In genomic region chr7:132333301-132333700, GRCh38 we compare ENCODE assay signal across 15 cellular contexts.
"Had no signal": no experiment of that assay in that cellular context is flagged by ENCODE, and none has a peak within 500 bp of the region (broad histone marks: within the 10 kb centered on the region; RNA-seq: fewer than 3 reads in every experiment).

No MANE protein-coding gene starts in this region.

- H3K9me3 ChIP-seq: mucosa of descending colon, pancreas, spleen, testis, upper lobe of left lung had no signal

- H3K27me3 ChIP-seq: pancreas, testis, upper lobe of left lung had no signal

- H3K27ac ChIP-seq: dorsolateral prefrontal cortex, pancreas, spleen, testis, upper lobe of left lung had no signal

- H3K4me1 ChIP-seq: pancreas, spleen, testis, upper lobe of left lung had no signal

- H3K27me3 Mint-ChIP-seq: stimulated activated memory B cell treated with anti-CD40 and anti-IgM and Interleukin-4, amounts not matched to agents 10 μg/mL and 1 μg/mL and 100 μg/mL, for 72 hours had no signal

- H3K9me3 Mint-ChIP-seq: naive B cell; stimulated activated memory B cell treated with anti-CD40 and anti-IgM and Interleukin-4, amounts not matched to agents 10 μg/mL and 1 μg/mL and 100 μg/mL, for 72 hours; T-cell; WTC11 had no signal

- H3K36me3 Mint-ChIP-seq: activated naive CD8-positive, alpha-beta T cell; naive B cell; stimulated activated memory B cell treated with anti-CD40 and anti-IgM and Interleukin-4, amounts not matched to agents 10 μg/mL and 1 μg/mL and 100 μg/mL, for 72 hours; T-cell; WTC11 had no signal

- H3K4me1 Mint-ChIP-seq: activated CD4-positive, alpha-beta T cell treated with anti-CD3 and anti-CD28 coated beads for 36 hours; naive B cell; stimulated activated memory B cell treated with anti-CD40 and anti-IgM and Interleukin-4, amounts not matched to agents 10 μg/mL and 1 μg/mL and 100 μg/mL, for 72 hours; T-cell had no signal

- H3K4me3 ChIP-seq: dorsolateral prefrontal cortex, mucosa of descending colon, pancreas, spleen, testis, upper lobe of left lung had no signal

- H3K4me3 Mint-ChIP-seq: activated CD4-positive, alpha-beta T cell treated with anti-CD3 and anti-CD28 coated beads for 36 hours; activated naive CD8-positive, alpha-beta T cell; naive B cell; stimulated activated memory B cell treated with anti-CD40 and anti-IgM and Interleukin-4, amounts not matched to agents 10 μg/mL and 1 μg/mL and 100 μg/mL, for 72 hours; T-cell; WTC11 had no signal

- DNase-seq: activated CD4-positive, alpha-beta T cell treated with anti-CD3 and anti-CD28 coated beads for 36 hours; activated CD4-positive, alpha-beta T cell treated with anti-CD3 and anti-CD28 coated beads, Interleukin-2, amount 50 U/mL, for 48 hours; mesenchymal stem cell; mucosa of descending colon; naive B cell; pancreas; spleen; stimulated activated CD4-positive, alpha-beta T cell treated with anti-CD3 and anti-CD28 coated beads, Interleukin-4, amount 100 ng/mL, for 4 hours; T-cell; testis; upper lobe of left lung had no signal

- H3K36me3 ChIP-seq: pancreas, spleen, upper lobe of left lung had no signal

- ATAC-seq: activated CD4-positive, alpha-beta T cell treated with anti-CD3 and anti-CD28 coated beads for 36 hours; mucosa of descending colon; pancreas; stimulated activated memory B cell treated with anti-CD40 and anti-IgM and Interleukin-4, amounts not matched to agents 10 μg/mL and 1 μg/mL and 100 μg/mL, for 72 hours; T-cell; WTC11 had no signal

- H3K27ac Mint-ChIP-seq: activated CD4-positive, alpha-beta T cell treated with anti-CD3 and anti-CD28 coated beads for 36 hours; activated naive CD8-positive, alpha-beta T cell; naive B cell; stimulated activated memory B cell treated with anti-CD40 and anti-IgM and Interleukin-4, amounts not matched to agents 10 μg/mL and 1 μg/mL and 100 μg/mL, for 72 hours; T-cell; WTC11 had no signal
